8 cellular contexts compared by ENCODE assay signal in genomic region chr14:49173765-49174373, GRCh38.
DNase-seq lines count a peak whose midpoint lies in the region; ATAC-seq, FAIRE-seq and TF ChIP-seq lines count a peak whose summit lies in the region.

No MANE protein-coding gene starts in this region.

- peaks cover 5% of the 10 kb centered on the region for H3K4me1 Mint-ChIP-seq in nephron progenitor cell

- in situ Hi-C loops in SK-MEL-5 (cut with HindIII; ENCODE audit: low pct_unique_long_range_greater_than_20kb, low sequenced_read_pairs), result no loop called here

- H3K36me3 Mint-ChIP-seq in nephron progenitor cell (ENCODE audit: low read depth), result peaks cover 7% of the 10 kb centered on the region

- H3K9me3 Mint-ChIP-seq in nephron progenitor cell, result peaks cover 29% of the 10 kb centered on the region

- TF ChIP-seq CTCF in C4-2B (conservative IDR thresholded peaks at IDR 0.05) (peak; percentile 84), nephron progenitor cell (IDR thresholded peaks at IDR 0.05) (peak; percentile 47), omental fat pad (IDR thresholded peaks at IDR 0.05) (no peak)

- no peak overlapping the region for H3K27ac ChIP-seq in C4-2B

- H3K27ac Mint-ChIP-seq in nephron progenitor cell, result no peak overlapping the region

- peak; percentile 85 for FAIRE-seq in GM18507 (lab: Jason Lieb, UNC)

- peaks cover 7% of the 10 kb centered on the region for H3K27me3 Mint-ChIP-seq in nephron progenitor cell (ENCODE audit: low read depth, poor library complexity)

- no peak overlapping the region for H3K4me3 Mint-ChIP-seq in nephron progenitor cell

- peak; percentile 99 for ATAC-seq in HG02798 (IDR thresholded peaks at IDR 0.05; ENCODE audit: poor library complexity, unreplicated experiment)
- ATAC-seq in omental fat pad (ENCODE audit: low FRiP score), result no peak

- DNase-seq in GM18507 (ENCODE audit: extremely low spot score, insufficient read length, low read depth) (no peak), MV-4-11 (lab: John Stamatoyannopoulos, UW) (peak; percentile 54), SK-MEL-5 (ENCODE audit: low read depth, low spot score) (peak; percentile 83), epidermal melanocyte (ENCODE audit: insufficient read length, low spot score) (peak; percentile 31), nephron progenitor cell (peak; percentile 73), omental fat pad (ENCODE audit: low spot score) (no peak)

Comparison
In these comparisons a context has a peak if more than half of its experiments do, and no peak if none do; other contexts are left out.
1. CTCF ChIP-seq: peak in C4-2B (single experiment) and nephron progenitor cell (single experiment); none in omental fat pad (0 of 3).
2. DNase-seq: peak in MV-4-11 (single experiment), SK-MEL-5 (single experiment), epidermal melanocyte (single experiment) and nephron progenitor cell (single experiment); none in GM18507 (single experiment) and omental fat pad (single experiment).